In genomic region chr7:50673096-50673495, GRCh38 we compare ENCODE assay signal across 1 cellular context.
TF ChIP-seq lines count a peak whose summit lies in the region.

No MANE protein-coding gene starts in this region.

TF ChIP-seq in GM23338, 12 proteins besides CTCF, POLR2A, EP300 and RAD21 (continued from another document):
- TF ChIP-seq EZH2 (IDR thresholded peaks at IDR 0.05; ENCODE audit: low read depth, unreplicated experiment): no peak
- TF ChIP-seq CREB1 (CRISPR knock-in tag; IDR thresholded peaks at IDR 0.05; ENCODE audit: low read depth): no peak
- no peak for TF ChIP-seq JUNB (IDR thresholded peaks at IDR 0.05; ENCODE audit: unreplicated experiment)
- no peak for TF ChIP-seq ZNF462 (CRISPR knock-in tag; IDR thresholded peaks at IDR 0.05)
- no peak for TF ChIP-seq POLR2AphosphoS5 (IDR thresholded peaks at IDR 0.05; ENCODE audit: low read depth)
- TF ChIP-seq ZNF114 (CRISPR knock-in tag; IDR thresholded peaks at IDR 0.05): no peak
- TF ChIP-seq ZNF331 (CRISPR knock-in tag; IDR thresholded peaks at IDR 0.05; ENCODE audit: low read depth): no peak
- TF ChIP-seq NANOG (IDR thresholded peaks at IDR 0.05; ENCODE audit: borderline replicate concordance): no peak
